In the genomic region with DNA sequence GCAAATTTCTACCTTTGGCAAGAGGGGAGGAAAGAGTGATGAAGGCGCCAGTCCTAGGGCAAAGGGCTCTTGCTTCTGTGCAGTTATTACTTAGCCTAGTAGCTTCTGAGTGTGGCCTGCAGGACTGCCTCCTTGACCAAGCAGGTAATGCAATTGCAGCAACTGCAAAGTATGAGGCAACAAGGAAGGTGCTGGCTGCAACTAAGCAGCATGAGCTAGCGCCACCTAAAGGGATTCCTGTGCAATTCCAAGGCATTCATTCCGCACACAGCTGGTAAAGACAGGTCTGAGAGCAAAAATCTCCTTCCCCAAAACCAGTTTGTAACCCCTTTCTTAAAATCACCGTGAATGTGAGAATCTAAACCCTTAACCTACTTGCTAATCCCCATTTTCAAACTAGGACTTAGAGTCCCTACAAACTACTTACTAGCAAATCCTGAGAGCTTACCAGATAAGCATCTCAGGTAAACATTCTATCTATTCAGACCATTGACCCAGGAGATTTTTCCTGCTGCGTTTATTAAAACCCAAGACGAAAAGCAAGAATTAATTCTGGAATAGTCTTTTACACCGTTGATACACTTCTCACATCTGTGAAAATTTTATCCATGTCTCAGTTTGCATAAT, we compare ENCODE assay signal across 8 cellular contexts.
A peak's percentile ranks its signal among the peaks of the same experiment; 100 is the strongest.
DNase-seq lines count a peak whose midpoint lies in the region; ATAC-seq and TF ChIP-seq lines count a peak whose summit lies in the region.
"Had no signal": no experiment of that assay in that cellular context is flagged by ENCODE, and none has a peak within 500 bp of the region (broad histone marks: within the 10 kb centered on the region; RNA-seq: fewer than 3 reads in every experiment).

No MANE protein-coding gene starts in this region.

- H3K4me1 Mint-ChIP-seq in activated T-cell treated with anti-CD3 and anti-CD28 coated beads, Interleukin-2, amount 50 U/mL, for 4 hours (ENCODE audit: low read depth), result peaks cover 49% of the 10 kb centered on the region

- H2AFZ ChIP-seq in Loucy (ENCODE audit: low read length), result no peak overlapping the region

- H3K4me2 ChIP-seq in Loucy (ENCODE audit: low read depth, low read length, poor library complexity, severe bottlenecking), result no peak overlapping the region

- no peaks in the 10 kb centered on the region for H3K9me2 ChIP-seq in Loucy (replicated peaks; ENCODE audit: low read depth, low read length)

- ATAC-seq in activated T-cell treated with anti-CD3 and anti-CD28 coated beads, Interleukin-2, amount 50 U/mL, for 4 hours, result no peak

- H3K4me1 ChIP-seq in Loucy (ENCODE audit: insufficient read depth, low read length, poor library complexity, severe bottlenecking), result peaks cover 4% of the 10 kb centered on the region
- H3K4me1 ChIP-seq: upper lobe of left lung had no signal

- no peaks in the 10 kb centered on the region for H3F3A ChIP-seq in Loucy (ENCODE audit: low read depth)

- DNase-seq in G401 (ENCODE audit: low spot score) (peak; percentile 7), medulla oblongata (ENCODE audit: extremely low spot score) (peak; percentile 8), HPDE6-E6E7 (ENCODE audit: extremely low spot score) (no peak)
- no peak for DNase-seq in activated CD4-positive, CD25-positive, alpha-beta regulatory T cell (lab: John Stamatoyannopoulos, UW)
- DNase-seq in activated T-cell treated with anti-CD3 and anti-CD28 coated beads, Interleukin-2, amount 50 U/mL, for 4 hours, result no peak

- peaks cover 4% of the 10 kb centered on the region for H3K27me3 Mint-ChIP-seq in activated T-cell treated with anti-CD3 and anti-CD28 coated beads, Interleukin-2, amount 50 U/mL, for 4 hours (ENCODE audit: low read depth)

- H3K4me3 Mint-ChIP-seq in activated T-cell treated with anti-CD3 and anti-CD28 coated beads, Interleukin-2, amount 50 U/mL, for 4 hours, result no peak overlapping the region

- no peaks in the 10 kb centered on the region for H3K79me2 ChIP-seq in Loucy (ENCODE audit: insufficient read depth, low read length)

- TF ChIP-seq CTCF in Loucy (conservative IDR thresholded peaks at IDR 0.05; ENCODE audit: low read length) (peak; percentile 62), WI38 (IDR thresholded peaks at IDR 0.05; ENCODE audit: low read depth, low read length) (peak; percentile 50)

- H3K27me3 ChIP-seq in Loucy (ENCODE audit: insufficient read depth, low read length, poor library complexity, severe bottlenecking), result no peaks in the 10 kb centered on the region
- H3K27me3 ChIP-seq: upper lobe of left lung had no signal

- H3K9ac ChIP-seq in Loucy (ENCODE audit: low read depth, low read length, poor library complexity, severe bottlenecking), result no peak overlapping the region

- no peak overlapping the region for H3K4me3 ChIP-seq in Loucy (ENCODE audit: low read length, poor library complexity, severe bottlenecking)
- no peak overlapping the region for H3K4me3 ChIP-seq in WI38 (ENCODE audit: low read depth, low read length)
- H3K4me3 ChIP-seq: upper lobe of left lung had no signal

- H3K9me3 Mint-ChIP-seq in activated T-cell treated with anti-CD3 and anti-CD28 coated beads, Interleukin-2, amount 50 U/mL, for 4 hours, result peaks cover 17% of the 10 kb centered on the region

- H3K36me3 ChIP-seq in Loucy (ENCODE audit: insufficient read depth, low read length), result no peaks in the 10 kb centered on the region
- H3K36me3 ChIP-seq: upper lobe of left lung had no signal

- H3K36me3 Mint-ChIP-seq in activated T-cell treated with anti-CD3 and anti-CD28 coated beads, Interleukin-2, amount 50 U/mL, for 4 hours (ENCODE audit: insufficient read depth), result peaks cover 6% of the 10 kb centered on the region

- H3K9me3 ChIP-seq in Loucy (ENCODE audit: insufficient read depth, low read depth, low read length), result no peaks in the 10 kb centered on the region

- no peaks in the 10 kb centered on the region for H4K20me1 ChIP-seq in Loucy (ENCODE audit: insufficient read depth, low read length, poor library complexity, severe bottlenecking)

- in situ Hi-C loops in G401 (cut with HindIII; ENCODE audit: low sequenced_read_pairs), result no loop called here

Comparison
In these comparisons a context has a peak if more than half of its experiments do, and no peak if none do; other contexts are left out.
1. DNase-seq: peak in G401 (single experiment) and medulla oblongata (single experiment); none in activated CD4-positive, CD25-positive, alpha-beta regulatory T cell (0 of 4), activated T-cell treated with anti-CD3 and anti-CD28 coated beads, Interleukin-2, amount 50 U/mL, for 4 hours (single experiment) and HPDE6-E6E7 (single experiment).